ENCODE assay signal across 2 cellular contexts in genomic region chr15:52579852-52580251, GRCh38.
TF ChIP-seq lines count a peak whose summit lies in the region.

No MANE protein-coding gene starts in this region.

TF ChIP-seq in GM23338, 12 proteins besides CTCF, POLR2A, EP300 and RAD21:
- TF ChIP-seq POLR2AphosphoS5 (IDR thresholded peaks at IDR 0.05; ENCODE audit: low read depth) (no peak), ETS1 (IDR thresholded peaks at IDR 0.05) (no peak), STAT1 (IDR thresholded peaks at IDR 0.05; ENCODE audit: unreplicated experiment) (no peak), CREB1 (CRISPR knock-in tag; IDR thresholded peaks at IDR 0.05; ENCODE audit: low read depth) (no peak), ZNF114 (CRISPR knock-in tag; IDR thresholded peaks at IDR 0.05) (no peak), REST (IDR thresholded peaks at IDR 0.05; ENCODE audit: unreplicated experiment) (no peak), EZH2phosphoT487 (IDR thresholded peaks at IDR 0.05; ENCODE audit: unreplicated experiment) (no peak), ZNF331 (CRISPR knock-in tag; IDR thresholded peaks at IDR 0.05; ENCODE audit: low read depth) (no peak), NANOG (IDR thresholded peaks at IDR 0.05; ENCODE audit: borderline replicate concordance) (no peak), ZNF462 (CRISPR knock-in tag; IDR thresholded peaks at IDR 0.05) (no peak), JUNB (IDR thresholded peaks at IDR 0.05; ENCODE audit: unreplicated experiment) (no peak), EZH2 (IDR thresholded peaks at IDR 0.05; ENCODE audit: low read depth, unreplicated experiment) (no peak)

TF ChIP-seq in H1, 55 proteins besides CTCF, POLR2A, EP300 and RAD21:
- TF ChIP-seq SUZ12 (IDR thresholded peaks at IDR 0.05; ENCODE audit: low read length) (no peak), E2F6 (IDR thresholded peaks at IDR 0.05) (no peak), EGR1 (IDR thresholded peaks at IDR 0.05; ENCODE audit: borderline replicate concordance, low read depth, low read length) (no peak), GTF2F1 (IDR thresholded peaks at IDR 0.05; ENCODE audit: borderline replicate concordance, low read depth, low read length) (no peak), POLR2AphosphoS5 (IDR thresholded peaks at IDR 0.05; ENCODE audit: low read depth, low read length) (no peak), SIRT6 (IDR thresholded peaks at IDR 0.05; ENCODE audit: low read length) (no peak), JUN (IDR thresholded peaks at IDR 0.05; ENCODE audit: low read depth, low read length) (no peak), NANOG (IDR thresholded peaks at IDR 0.05; ENCODE audit: insufficient read depth, low read depth, low read length, poor library complexity, severe bottlenecking) (no peak), CEBPB (IDR thresholded peaks at IDR 0.05; ENCODE audit: low read depth, low read length) (no peak), CHD1 (IDR thresholded peaks at IDR 0.05; ENCODE audit: low read depth, low read length) (no peak)
